21 cellular contexts compared by ENCODE assay signal in the genomic region with DNA sequence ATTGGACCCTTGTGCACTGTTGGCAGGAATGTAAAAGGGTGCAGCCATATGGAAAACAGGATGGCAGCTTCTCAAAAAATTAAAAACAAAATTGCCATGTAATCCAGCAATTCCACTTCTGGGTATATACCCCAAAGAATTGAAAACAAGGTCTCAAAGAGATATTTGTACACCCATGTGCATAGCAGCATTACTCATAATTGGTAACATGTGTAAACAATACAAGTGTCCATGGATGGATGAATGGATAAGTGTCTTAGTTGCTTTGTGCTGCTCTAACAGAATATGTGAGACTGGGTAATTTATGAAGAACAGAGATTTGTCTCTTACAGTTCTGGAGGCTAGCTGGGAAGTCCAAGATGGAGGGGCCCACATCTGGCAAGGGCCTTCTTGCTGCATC. TPM values are rescaled to one million over a fixed set of nuclear protein-coding genes. Genes with fewer than 3 reads are reported as not detected.
A peak's percentile ranks its signal among the peaks of the same experiment; 100 is the strongest.
DNase-seq lines count a peak whose midpoint lies in the region; TF ChIP-seq lines count a peak whose summit lies in the region.
"Had no signal": no experiment of that assay in that cellular context is flagged by ENCODE, and none has a peak within 500 bp of the region (broad histone marks: within the 10 kb centered on the region; RNA-seq: fewer than 3 reads in every experiment).

No MANE protein-coding gene starts in this region.

- no peaks in the 10 kb centered on the region for H3K9me3 ChIP-seq in neuronal stem cell (replicated peaks in 1 of 2; ENCODE audit: control insufficient read depth in 2 of 2, insufficient read depth in 1 of 2, low read depth in 1 of 2, low read length in 2 of 2)
- H3K9me3 ChIP-seq: BLaER1 had no signal

- no peak overlapping the region for H3K4ac ChIP-seq in neuronal stem cell (ENCODE audit: low read length)

- H3K4me3 Mint-ChIP-seq in brain, result peak overlapping the region in 3 of 5 experiments; percentile 49 to 64 (median 55)
- H3K4me3 Mint-ChIP-seq: CD4-positive, alpha-beta T cell; T-helper 17 cell had no signal

- H3K27ac Mint-ChIP-seq in brain, result peak overlapping the region in 3 of 5 experiments; percentile 43 to 80 (median 77)
- H3K27ac Mint-ChIP-seq: CD4-positive, alpha-beta T cell; T-helper 17 cell had no signal

- no peaks in the 10 kb centered on the region for H3K9me3 Mint-ChIP-seq in brain
- H3K9me3 Mint-ChIP-seq: CD4-positive, alpha-beta T cell had no signal

- H4K8ac ChIP-seq in neuronal stem cell (ENCODE audit: low read depth, low read length), result no peak overlapping the region

- no peak overlapping the region for H4K91ac ChIP-seq in neuronal stem cell (ENCODE audit: low read depth, low read length, poor library complexity)

- H3K4me1 Mint-ChIP-seq in brain, result peaks cover 26% of the 10 kb centered on the region

- H2AK5ac ChIP-seq in neuronal stem cell (ENCODE audit: low read depth, low read length), result no peak overlapping the region

- H3K18ac ChIP-seq in neuronal stem cell (ENCODE audit: low read length), result no peak overlapping the region

- TF ChIP-seq CTCF in brain (conservative IDR thresholded peaks at IDR 0.05), result no peak

- no peaks in the 10 kb centered on the region for H3K36me3 ChIP-seq in neuronal stem cell (replicated peaks in 1 of 2; ENCODE audit: control insufficient read depth in 2 of 2, insufficient read depth in 2 of 2, low read length in 2 of 2)
- H3K36me3 ChIP-seq: BLaER1 had no signal

- no peak overlapping the region for H2BK15ac ChIP-seq in neuronal stem cell (ENCODE audit: low read length)

- no peak overlapping the region for H3K9ac ChIP-seq in neuronal stem cell (ENCODE audit: low read depth, low read length, poor library complexity)
- H3K9ac ChIP-seq: BLaER1 had no signal

- H3K27me3 Mint-ChIP-seq in brain, result peaks cover 11% of the 10 kb centered on the region

- peaks cover 8 to 9% of the 10 kb centered on the region in 2 donors for H3K4me1 ChIP-seq in neuronal stem cell (ENCODE audit: control insufficient read depth in 2 of 2, insufficient read depth in 1 of 2, low read depth in 1 of 2, low read length in 2 of 2)

- H3K4me2 ChIP-seq in neuronal stem cell (ENCODE audit: insufficient read depth, low read length, poor library complexity, severe bottlenecking), result no peak overlapping the region
- H3K4me2 ChIP-seq: BLaER1 had no signal

- H2BK5ac ChIP-seq in neuronal stem cell (ENCODE audit: low read length), result no peak overlapping the region

- H3K4me3 ChIP-seq in neuronal stem cell (ENCODE audit: low read length in 2 of 2), result no peak overlapping the region
- H3K4me3 ChIP-seq: BLaER1 had no signal

- no peak overlapping the region for H2BK12ac ChIP-seq in neuronal stem cell (ENCODE audit: low read length)

- no peaks in the 10 kb centered on the region for H3K79me1 ChIP-seq in neuronal stem cell (ENCODE audit: low read depth, low read length)

- peaks cover 0 to 25% (median under 1%) of the 10 kb centered on the region in 3 experiments for H3K27me3 ChIP-seq in neuronal stem cell (ENCODE audit: control insufficient read depth in 3 of 3, insufficient read depth in 3 of 3, low read depth in 1 of 3, low read length in 3 of 3)

- no peak overlapping the region for H2AFZ ChIP-seq in neuronal stem cell (ENCODE audit: low read length)

- no peak overlapping the region for H3K23ac ChIP-seq in neuronal stem cell (ENCODE audit: low read depth, low read length, poor library complexity)

- peak; percentile 93 for DNase-seq in DMS53 (lab: John Stamatoyannopoulos, UW)
- DNase-seq in DMS79 (lab: John Stamatoyannopoulos, UW), result peak; percentile 85
- DNase-seq in NCI-H2029 (lab: John Stamatoyannopoulos, UW), result peak; percentile 54
- no peak for DNase-seq in activated T-cell treated with anti-CD3 and anti-CD28 coated beads, Interleukin-2, amount 50 U/mL, for 1 hour
- DNase-seq in neuronal stem cell (ENCODE audit: low spot score), result no peak
- no peak for DNase-seq in hippocampal formation (lab: John Stamatoyannopoulos, UW)
- DNase-seq: CD4-positive, alpha-beta T cell; COR-L47; GOT3; MV-4-11; NCI-H1105 treated with DMSO at 0.1 percent for 48 hours; NCI-H2081; NCI-H2227 treated with DMSO at 0.1 percent for 48 hours; NCI-H526; PC-3; RPMI8226; SHP77; SW 1271; T-helper 17 cell had no signal

- H3K27ac ChIP-seq in neuronal stem cell (replicated peaks; ENCODE audit: low read length), result no peak overlapping the region
- H3K27ac ChIP-seq: BLaER1 had no signal

- no peak overlapping the region for H3K14ac ChIP-seq in neuronal stem cell (ENCODE audit: low read length)

- H2BK120ac ChIP-seq in neuronal stem cell (ENCODE audit: low read depth, low read length), result no peak overlapping the region

- peaks cover 8% of the 10 kb centered on the region for H3K36me3 Mint-ChIP-seq in brain

RNA-seq across cellular contexts. Expression of gene RUNDC3A, which starts 3.8 kb away (rescaled TPM):
- polyA plus RNA-seq in brain (ENCODE audit: insufficient read depth, low read depth, low replicate concordance), result 304 TPM
- polyA plus RNA-seq in neuronal stem cell (2013, experiment 1 of 2), result 0.25 TPM
- polyA plus RNA-seq in neuronal stem cell (2013, experiment 2 of 2), result 0.19 TPM

RNA-seq across cellular contexts. Expression of gene SLC25A39, which starts 20.0 kb away (rescaled TPM):
- polyA plus RNA-seq in brain (ENCODE audit: insufficient read depth, low read depth, low replicate concordance), result 153 TPM
- 84.8 TPM for polyA plus RNA-seq in neuronal stem cell (2013, experiment 1 of 2)
- 84.0 TPM for polyA plus RNA-seq in neuronal stem cell (2013, experiment 2 of 2)

RNA-seq across cellular contexts. Expression of gene SLC4A1, which starts 36.7 kb away (rescaled TPM):
- 0.34 TPM for polyA plus RNA-seq in brain (ENCODE audit: insufficient read depth, low read depth, low replicate concordance)
- polyA plus RNA-seq in neuronal stem cell (2013, experiment 1 of 2), result 0.03 TPM
- polyA plus RNA-seq in neuronal stem cell (2013, experiment 2 of 2), result not detected

RNA-seq across cellular contexts. Expression of gene GRN, which starts 40.5 kb away (rescaled TPM):
- 164 TPM for polyA plus RNA-seq in brain (ENCODE audit: insufficient read depth, low read depth, low replicate concordance)
- polyA plus RNA-seq in neuronal stem cell (2013, experiment 1 of 2), result 54.1 TPM
- polyA plus RNA-seq in neuronal stem cell (2013, experiment 2 of 2), result 53.7 TPM

RNA-seq across cellular contexts. Expression of gene FAM171A2, which starts 59.0 kb away (rescaled TPM):
- polyA plus RNA-seq in brain (ENCODE audit: insufficient read depth, low read depth, low replicate concordance), result 62.5 TPM
- 34.5 TPM for polyA plus RNA-seq in neuronal stem cell (2013, experiment 1 of 2)
- polyA plus RNA-seq in neuronal stem cell (2013, experiment 2 of 2), result 33.1 TPM

Comparison
In these comparisons a context has a peak if more than half of its experiments do, and no peak if none do; other contexts are left out.
1. DNase-seq: peak in DMS53 (single experiment), DMS79 (single experiment) and NCI-H2029 (single experiment); none in activated T-cell treated with anti-CD3 and anti-CD28 coated beads, Interleukin-2, amount 50 U/mL, for 1 hour (single experiment), neuronal stem cell (single experiment) and hippocampal formation (0 of 2).